Comparison of ENCODE assay signal across 8 cellular contexts in the genomic region with DNA sequence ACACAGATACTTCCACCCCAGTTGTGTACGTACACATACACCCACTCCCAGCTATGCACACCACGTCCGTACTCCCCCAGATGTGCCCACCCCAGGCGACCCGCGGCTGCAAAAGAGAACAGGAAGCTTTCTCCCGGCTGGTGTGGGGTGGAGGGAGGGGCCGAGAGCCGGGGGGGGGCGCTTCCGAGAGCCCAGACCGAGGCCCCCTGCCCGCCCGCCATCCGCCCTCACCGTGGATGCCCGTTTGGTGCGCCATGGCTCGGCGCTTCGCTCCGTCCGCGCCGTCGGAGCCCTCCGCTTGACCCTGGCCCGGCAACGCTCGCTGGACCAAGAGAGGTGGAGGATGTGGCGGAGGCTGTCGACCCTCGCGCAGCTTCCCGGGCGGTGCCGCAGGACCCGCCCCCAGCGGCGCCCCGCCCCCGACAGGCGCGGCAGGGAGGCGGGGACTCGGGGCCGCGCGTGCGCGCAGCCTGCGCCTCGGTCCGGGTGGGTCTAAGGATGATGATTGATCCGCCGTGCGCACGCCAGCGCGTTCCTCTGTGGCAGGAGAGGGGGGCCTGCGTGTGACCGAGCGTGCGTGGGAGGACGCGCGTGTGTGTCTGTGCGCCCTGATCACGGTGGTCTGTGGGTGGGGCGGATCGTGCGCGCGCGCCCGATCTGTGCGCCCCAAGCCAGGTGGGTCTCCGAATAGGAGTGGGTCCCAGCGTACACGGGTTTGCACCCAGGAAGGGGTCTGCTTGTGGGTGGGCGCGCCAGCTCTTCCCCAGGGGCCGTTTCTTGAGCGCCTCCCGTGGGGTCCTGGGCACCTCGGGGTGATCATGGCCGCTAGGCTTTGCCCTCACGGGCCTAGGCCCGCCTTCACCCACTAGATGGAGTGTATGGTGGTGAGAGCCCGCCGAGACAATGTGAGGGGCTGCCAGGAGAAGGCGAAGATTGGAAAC. TPM values are rescaled to one million over a fixed set of nuclear protein-coding genes. Genes with fewer than 3 reads are reported as not detected.
DNase-seq lines count a peak whose midpoint lies in the region; ATAC-seq and TF ChIP-seq lines count a peak whose summit lies in the region.

TWF2 (minus strand) TSS at position 398 of the 941 bp plus-strand sequence; CDS start at position 256, 142 bp downstream.

- peak within 1 kb of the TSS; percentile 98 for H3K27ac Mint-ChIP-seq in T-helper 1 cell treated with Interleukin-12 subunit alpha and Interleukin-12 subunit beta and Interleukin-4 antibody, amounts not matched to agents 30 μg/mL and 1 μg/mL, for 36 hours

- intact Hi-C loops in left ventricle myocardium inferior (cut with micrococcal nuclease) = no loop called here
- intact Hi-C loops in psoas muscle (cut with DNase I) = loop anchor here (2.0 to 5.0 kb wide), 2 partner anchors 38 kb away; partner anchors contain the start of gene WDR82 (in 1 of the 2)

- H3K27me3 Mint-ChIP-seq in T-helper 1 cell treated with Interleukin-12 subunit alpha and Interleukin-12 subunit beta and Interleukin-4 antibody, amounts not matched to agents 30 μg/mL and 1 μg/mL, for 36 hours (ENCODE audit: low read depth) = no peaks in the 10 kb centered on the region

- TF ChIP-seq CTCF in LNCAP (IDR thresholded peaks at IDR 0.05) (peak; percentile 46), left ventricle myocardium inferior (IDR thresholded peaks at IDR 0.05; ENCODE audit: borderline replicate concordance) (peak; percentile 58), psoas muscle (IDR thresholded peaks at IDR 0.05) (peak; percentile 33)

- ATAC-seq in GM21825 (IDR thresholded peaks at IDR 0.05; ENCODE audit: unreplicated experiment) (peak; percentile 69), psoas muscle (peak; percentile 53 to 61 (median 56))

- no peaks in the 10 kb centered on the region for H3K9me3 Mint-ChIP-seq in T-helper 1 cell treated with Interleukin-12 subunit alpha and Interleukin-12 subunit beta and Interleukin-4 antibody, amounts not matched to agents 30 μg/mL and 1 μg/mL, for 36 hours

- DNase-seq in amniotic epithelial cell (ENCODE audit: low read depth) (peak; percentile 50), left ventricle myocardium inferior (peak; percentile 80), psoas muscle (peak; percentile 80 to 86)

- H3K36me3 Mint-ChIP-seq in T-helper 1 cell treated with Interleukin-12 subunit alpha and Interleukin-12 subunit beta and Interleukin-4 antibody, amounts not matched to agents 30 μg/mL and 1 μg/mL, for 36 hours (ENCODE audit: low read depth) = peaks cover 27% of the 10 kb centered on the region

- H3K36me3 ChIP-seq in left ventricle myocardium inferior (no peaks in the 10 kb centered on the region), psoas muscle (ENCODE audit: insufficient read depth in 1 of 2, low read depth in 1 of 2) (no peaks in the 10 kb centered on the region), urinary bladder (ENCODE audit: insufficient read depth) (no peaks in the 10 kb centered on the region)

- H3K4me3 ChIP-seq in GM08714 (ENCODE audit: low read length) (peak within 1 kb of the TSS; percentile 77), left ventricle myocardium inferior (peak within 1 kb of the TSS; percentile 91), psoas muscle (peak within 1 kb of the TSS; percentile 80), urinary bladder (ENCODE audit: low read depth, low read length) (peak within 1 kb of the TSS; percentile 74)

- H3K4me1 ChIP-seq in left ventricle myocardium inferior (peaks cover 67% of the 10 kb centered on the region), psoas muscle (peaks cover 52% of the 10 kb centered on the region), urinary bladder (ENCODE audit: insufficient read depth) (no peaks in the 10 kb centered on the region)

- peak within 1 kb of the TSS; percentile 97 for H3K4me3 Mint-ChIP-seq in T-helper 1 cell treated with Interleukin-12 subunit alpha and Interleukin-12 subunit beta and Interleukin-4 antibody, amounts not matched to agents 30 μg/mL and 1 μg/mL, for 36 hours

- H3K27me3 ChIP-seq in left ventricle myocardium inferior (ENCODE audit: low read depth) = no peaks in the 10 kb centered on the region
- no peaks in the 10 kb centered on the region for H3K27me3 ChIP-seq in psoas muscle (ENCODE audit: insufficient read depth in 3 of 3, low read length in 2 of 3)

- 1% methylated on average over 64 to 92 of the region's 92 CpGs for WGBS in psoas muscle, 3 donors
- WGBS in urinary bladder = under 1% methylated on average over 92 of the region's 92 CpGs

- H3K9me3 ChIP-seq in left ventricle myocardium inferior (replicated peaks) (no peaks in the 10 kb centered on the region), psoas muscle (no peaks in the 10 kb centered on the region)

- peaks cover 54% of the 10 kb centered on the region for H3K4me1 Mint-ChIP-seq in T-helper 1 cell treated with Interleukin-12 subunit alpha and Interleukin-12 subunit beta and Interleukin-4 antibody, amounts not matched to agents 30 μg/mL and 1 μg/mL, for 36 hours (ENCODE audit: low read depth)

- peak within 1 kb of the TSS; percentile 94 for H3K27ac ChIP-seq in left ventricle myocardium inferior (replicated peaks)
- H3K27ac ChIP-seq in psoas muscle = peak within 1 kb of the TSS; percentile 94
- peak within 1 kb of the TSS; percentile 85 for H3K27ac ChIP-seq in urinary bladder (ENCODE audit: low read depth)

RNA-seq across cellular contexts. Expression of gene TWF2, which starts in this region (rescaled TPM):
- total RNA-seq in left ventricle myocardium inferior (115 TPM), psoas muscle (100 to 1,000 TPM in 3 of 4 donors, 10 to 100 TPM in 1; 74.9 to 224 (median 138) TPM), urinary bladder (36.7 TPM)
- polyA plus RNA-seq in psoas muscle (100 to 1,000 TPM in 1 of 3 donors, 10 to 100 TPM in 2; 19.6 to 160 (median 74.6) TPM), urinary bladder (75.3 TPM)

Comparison
In these comparisons a context has a peak if more than half of its experiments do, and no peak if none do; other contexts are left out.
1. Peak in every context shown above with its lines: DNase-seq, ATAC-seq, H3K4me3 ChIP-seq and H3K27ac ChIP-seq.